Comparison of ENCODE assay signal across 8 cellular contexts in genomic region chr1:205749826-205750682, GRCh38. TPM values are rescaled to one million over a fixed set of nuclear protein-coding genes. Genes with fewer than 3 reads are reported as not detected.
A peak's percentile ranks its signal among the peaks of the same experiment; 100 is the strongest.
DNase-seq lines count a peak whose midpoint lies in the region; TF ChIP-seq lines count a peak whose summit lies in the region.

Gene NUCKS1 (minus strand): TSS chr1:205750182. CDS start chr1:205749973, 209 bp downstream.

- H3K27ac Mint-ChIP-seq in H9 (peak within 1 kb of the TSS; percentile 99 to 100 (median 100)), nephron (peak within 1 kb of the TSS; percentile 96 to 99 (median 97))
- H3K27ac Mint-ChIP-seq in stimulated activated naive CD8-positive, alpha-beta T cell treated with anti-CD3 and anti-CD28 coated beads, Interleukin-15, Interleukin-2, amounts not matched to agents 100 ng/mL and 50 ng/mL, for 24 hours = peak within 1 kb of the TSS; percentile 99

- no peaks in the 10 kb centered on the region for H3K4me1 ChIP-seq in H9 (ENCODE audit: insufficient read depth, low read length)

- no peaks in the 10 kb centered on the region for H3K79me1 ChIP-seq in H9 (ENCODE audit: insufficient read depth, low read depth, low read length, poor library complexity, severe bottlenecking)

- H3K9me3 ChIP-seq in H9 (ENCODE audit: control insufficient read depth, low read depth, low read length) = no peaks in the 10 kb centered on the region
- no peaks in the 10 kb centered on the region for H3K9me3 ChIP-seq in MG63

- H3K27me3 ChIP-seq in H9 (ENCODE audit: insufficient read depth, low read length) (no peaks in the 10 kb centered on the region), MG63 (no peaks in the 10 kb centered on the region)

- H3K23ac ChIP-seq in H9 (ENCODE audit: insufficient read length, low read depth, low read length) = no peak within 1 kb of the TSS

- H3K23me2 ChIP-seq in H9 (ENCODE audit: insufficient read length, low read depth, low read length, poor library complexity, severe bottlenecking) = no peaks in the 10 kb centered on the region

- no peak within 1 kb of the TSS for H2BK15ac ChIP-seq in H9 (ENCODE audit: low read depth, low read length)

- H3K9me3 Mint-ChIP-seq in H9 = no peaks in the 10 kb centered on the region; a peak in 1 of 5 replicates
- H3K9me3 Mint-ChIP-seq in nephron = no peaks in the 10 kb centered on the region
- H3K9me3 Mint-ChIP-seq in stimulated activated naive CD8-positive, alpha-beta T cell treated with anti-CD3 and anti-CD28 coated beads, Interleukin-15, Interleukin-2, amounts not matched to agents 100 ng/mL and 50 ng/mL, for 24 hours = no peaks in the 10 kb centered on the region

- peak within 1 kb of the TSS; percentile 94 to 97 for H3K4me3 Mint-ChIP-seq in H9
- H3K4me3 Mint-ChIP-seq in nephron = peak within 1 kb of the TSS; percentile 92 to 100 (median 92)
- peak within 1 kb of the TSS; percentile 97 for H3K4me3 Mint-ChIP-seq in stimulated activated naive CD8-positive, alpha-beta T cell treated with anti-CD3 and anti-CD28 coated beads, Interleukin-15, Interleukin-2, amounts not matched to agents 100 ng/mL and 50 ng/mL, for 24 hours

- peaks cover 2% of the 10 kb centered on the region for H4K20me1 ChIP-seq in H9 (ENCODE audit: control insufficient read depth, insufficient read depth, insufficient read length)

- H3K27me3 Mint-ChIP-seq in H9 (ENCODE audit: low read depth) = peaks cover 6% of the 10 kb centered on the region
- peaks cover 6% of the 10 kb centered on the region for H3K27me3 Mint-ChIP-seq in nephron (ENCODE audit: low read depth)
- no peaks in the 10 kb centered on the region for H3K27me3 Mint-ChIP-seq in stimulated activated naive CD8-positive, alpha-beta T cell treated with anti-CD3 and anti-CD28 coated beads, Interleukin-15, Interleukin-2, amounts not matched to agents 100 ng/mL and 50 ng/mL, for 24 hours

- peak within 1 kb of the TSS; percentile 90 for H2BK5ac ChIP-seq in H9 (ENCODE audit: insufficient read length, low read length)

- no peak within 1 kb of the TSS for H4K8ac ChIP-seq in H9 (replicated peaks; ENCODE audit: insufficient read length, low read depth, low read length)

- H2AFZ ChIP-seq in H9 (ENCODE audit: low read length) = peak within 1 kb of the TSS; percentile 96

- no peak within 1 kb of the TSS for H2BK120ac ChIP-seq in H9 (ENCODE audit: low read depth, low read length, poor library complexity, severe bottlenecking)

- peak within 1 kb of the TSS; percentile 92 for H3K9ac ChIP-seq in H9 (ENCODE audit: extremely low read depth, insufficient read length, low read length)

- peak within 1 kb of the TSS; percentile 93; the same call in 1 of the 2 replicates for H3K14ac ChIP-seq in H9 (ENCODE audit: insufficient read depth, low read length)

- H3K36me3 Mint-ChIP-seq in H9 (ENCODE audit: insufficient read depth in 1 of 3, low read depth in 3 of 3) = peaks cover 15 to 30% (median 23%) of the 10 kb centered on the region in 3 experiments
- H3K36me3 Mint-ChIP-seq in nephron (ENCODE audit: low read depth) = peaks cover 4% of the 10 kb centered on the region
- peaks cover 40% of the 10 kb centered on the region for H3K36me3 Mint-ChIP-seq in stimulated activated naive CD8-positive, alpha-beta T cell treated with anti-CD3 and anti-CD28 coated beads, Interleukin-15, Interleukin-2, amounts not matched to agents 100 ng/mL and 50 ng/mL, for 24 hours (ENCODE audit: low read depth)

- peaks cover 37% of the 10 kb centered on the region for H3K79me2 ChIP-seq in H9 (ENCODE audit: insufficient read depth, low read length)

- no peak within 1 kb of the TSS for H2BK20ac ChIP-seq in H9 (ENCODE audit: low read depth, low read length, poor library complexity, severe bottlenecking)

- peak within 1 kb of the TSS; percentile 95 for H3T11ph ChIP-seq in H9 (ENCODE audit: low read length)

- H3K4me1 Mint-ChIP-seq in H9 (peaks cover 29 to 42% of the 10 kb centered on the region in 2 experiments), nephron (peaks cover 15% of the 10 kb centered on the region)
- peaks cover 54% of the 10 kb centered on the region for H3K4me1 Mint-ChIP-seq in stimulated activated naive CD8-positive, alpha-beta T cell treated with anti-CD3 and anti-CD28 coated beads, Interleukin-15, Interleukin-2, amounts not matched to agents 100 ng/mL and 50 ng/mL, for 24 hours (ENCODE audit: low read depth)

- no peak within 1 kb of the TSS for H3K4ac ChIP-seq in H9 (ENCODE audit: low read depth, low read length)

- H3K27ac ChIP-seq in H9 (ENCODE audit: insufficient read length, low read depth, low read length) = peak within 1 kb of the TSS; percentile 94

- H4K5ac ChIP-seq in H9 (ENCODE audit: insufficient read length, low read depth, low read length) = peak within 1 kb of the TSS; percentile 96

- H3K18ac ChIP-seq in H9 (ENCODE audit: insufficient read length, low read depth, low read length) = peak within 1 kb of the TSS; percentile 97

- H2AK5ac ChIP-seq in H9 (ENCODE audit: insufficient read length, low read length) = no peak within 1 kb of the TSS

- H2BK12ac ChIP-seq in H9 (ENCODE audit: insufficient read length, low read depth, low read length) = peak within 1 kb of the TSS; percentile 99

- H3K56ac ChIP-seq in H9 (ENCODE audit: insufficient read length, low read depth, low read length) = peak within 1 kb of the TSS; percentile 67

- TF ChIP-seq CTCF in H9 (conservative IDR thresholded peaks at IDR 0.05) (peak; percentile 30; the same call in 2 of the 3 replicates), fibroblast of the aortic adventitia (IDR thresholded peaks at IDR 0.05; ENCODE audit: insufficient read depth, low read length) (peak; percentile 29), nephron (IDR thresholded peaks at IDR 0.05; ENCODE audit: unreplicated experiment in 3 of 3) (no peak)

- WGBS in H9 (ENCODE audit: extremely low coverage, insufficient read length, low lambda C conversion rate) = no CpG with 5 or more reads among the region's 54 CpGs

- peak within 1 kb of the TSS; percentile 100 for H3K4me2 ChIP-seq in H9 (ENCODE audit: insufficient read depth, insufficient read length, low read length)

- H4K91ac ChIP-seq in H9 (ENCODE audit: insufficient read length, low read depth, low read length) = no peak within 1 kb of the TSS

- H3K36me3 ChIP-seq in MG63 = peaks cover 41% of the 10 kb centered on the region

- H3K4me3 ChIP-seq in MG63 = peak within 1 kb of the TSS; percentile 82
- peak within 1 kb of the TSS; percentile 82 for H3K4me3 ChIP-seq in fibroblast of the aortic adventitia (ENCODE audit: low read depth, low read length)

- DNase-seq in ELR (ENCODE audit: low read depth) = peak; percentile 100
- DNase-seq in H9 = peak; percentile 99
- DNase-seq in MG63 = peak; percentile 99
- DNase-seq in SHP77 treated with DMSO at 0.1 percent for 48 hours (lab: John Stamatoyannopoulos, UW) = peak; percentile 95
- peak; percentile 99 for DNase-seq in activated effector memory CD4-positive, alpha-beta T cell treated with anti-CD3 and anti-CD28 coated beads, Interleukin-2, amount 50 U/mL, for 16 hours
- peak; percentile 100 for DNase-seq in fibroblast of the aortic adventitia (ENCODE audit: low read depth)

RNA-seq across cellular contexts. Expression of gene NUCKS1, which starts in this region (rescaled TPM):
- total RNA-seq in H9 (2021) = 414 and 427 TPM in 2 replicates
- 228 and 336 TPM in 2 replicates for total RNA-seq in MG63 (2014; rRNA removed; shearing (Covaris generic); ENCODE audit: low replicate concordance)
- 145 and 253 TPM in 2 replicates for total RNA-seq in fibroblast of the aortic adventitia (ENCODE audit: low replicate concordance)

Comparison
In these comparisons a context has a peak if more than half of its experiments do, and no peak if none do; other contexts are left out.
1. Peak in every context shown above with its lines: DNase-seq, H3K4me3 ChIP-seq and H3K27ac ChIP-seq.
2. CTCF ChIP-seq: peak in H9 (single experiment) and fibroblast of the aortic adventitia (single experiment); none in nephron (0 of 3).